Comparison of ENCODE assay signal across 1 cellular context in genomic region chr2:172082944-172083718, GRCh38.
TF ChIP-seq lines count a peak whose summit lies in the region.

No MANE protein-coding gene starts in this region.

TF ChIP-seq in HepG2, 621 proteins besides CTCF, POLR2A, EP300 and RAD21 (continued from another document):
- TF ChIP-seq SPEN (CRISPR knock-in tag; IDR thresholded peaks at IDR 0.05; ENCODE audit: low read depth) (0 out of 2 replicates have a peak, but pooled peaks have one; percentile 25), ZNF281 (CRISPR knock-in tag; IDR thresholded peaks at IDR 0.05; ENCODE audit: borderline replicate concordance) (0 out of 2 replicates have a peak, but pooled peaks have one; percentile 13), MXD3 (CRISPR knock-in tag; IDR thresholded peaks at IDR 0.05) (peak; percentile 46; the same call in 1 of the 2 replicates), MTF2 (CRISPR knock-in tag; IDR thresholded peaks at IDR 0.05; ENCODE audit: borderline replicate concordance) (0 out of 2 replicates have a peak, but pooled peaks have one; percentile 17), HNRNPLL (IDR thresholded peaks at IDR 0.05; ENCODE audit: low read depth, low read length, poor library complexity, severe bottlenecking) (peak; percentile 35), UBTF (CRISPR knock-in tag; IDR thresholded peaks at IDR 0.05) (peak; percentile 45; the same call in 1 of the 2 replicates), RNF2 (conservative IDR thresholded peaks at IDR 0.05; ENCODE audit: low read depth) (peak; percentile 47; the same call in 1 of the 2 replicates), ZNF777 (CRISPR knock-in tag; IDR thresholded peaks at IDR 0.05) (peak; percentile 94), EZH2 (conservative IDR thresholded peaks at IDR 0.05; ENCODE audit: low read depth, low read length) (peak; percentile 78; the same call in 1 of the 2 replicates), ZNF747 (CRISPR knock-in tag; IDR thresholded peaks at IDR 0.05; ENCODE audit: borderline replicate concordance) (0 out of 2 replicates have a peak, but pooled peaks have one; percentile 11), RXRA (CRISPR knock-in tag; IDR thresholded peaks at IDR 0.05) (peak; percentile 34; the same call in 1 of the 2 replicates), SRSF4 (IDR thresholded peaks at IDR 0.05; ENCODE audit: low read depth, low read length, poor library complexity, severe bottlenecking) (no peak), ZGPAT (CRISPR knock-in tag; IDR thresholded peaks at IDR 0.05) (0 out of 2 replicates have a peak, but pooled peaks have one; percentile 19), ZNF574 (CRISPR knock-in tag; IDR thresholded peaks at IDR 0.05) (peak; percentile 16; the same call in 1 of the 2 replicates), JARID2 (CRISPR knock-in tag; IDR thresholded peaks at IDR 0.05; ENCODE audit: insufficient replicate concordance) (no peak), HHEX (CRISPR knock-in tag; IDR thresholded peaks at IDR 0.05) (no peak), TAF1 (CRISPR knock-in tag; IDR thresholded peaks at IDR 0.05) (no peak)
TF ChIP-seq in HepG2: peak in this region for 35.
